In the genomic region with DNA sequence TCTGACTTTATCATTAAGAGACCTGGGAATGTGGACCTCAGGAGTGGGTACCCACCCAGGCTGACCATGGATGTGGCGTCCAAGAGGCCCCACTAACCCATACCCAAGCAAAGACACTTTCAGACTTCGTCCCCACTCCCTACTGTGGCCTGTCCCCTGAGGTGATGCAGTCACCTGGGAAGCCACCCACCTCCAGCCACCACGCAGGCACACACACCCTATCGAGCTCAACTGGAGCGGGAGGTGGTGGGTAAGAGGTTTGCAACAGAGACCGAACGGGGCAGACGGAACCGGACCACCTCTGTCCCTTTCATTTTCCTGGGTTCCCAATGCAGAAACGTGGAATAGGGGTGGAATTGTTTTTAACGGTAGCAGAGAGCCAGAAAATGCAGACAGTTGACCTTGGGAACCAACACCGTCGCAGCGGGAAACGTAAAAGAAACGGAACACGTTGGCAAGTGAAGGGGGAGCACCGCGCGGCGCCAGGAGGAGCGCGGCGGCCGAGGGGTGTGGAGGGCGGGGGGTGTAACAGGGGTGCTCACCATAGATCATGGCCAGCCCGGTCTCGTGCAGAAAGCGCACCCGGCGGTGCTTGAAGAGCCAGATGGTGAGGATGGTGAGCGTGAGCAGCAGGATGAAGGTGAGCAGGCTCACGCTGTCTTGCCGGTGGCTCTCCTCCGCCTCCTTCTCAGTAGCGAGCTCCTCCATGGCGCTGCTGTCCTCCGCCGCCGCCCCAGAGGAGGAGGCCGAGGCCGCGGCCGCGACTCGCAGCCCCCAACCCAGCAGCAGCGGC, we compare ENCODE assay signal across 8 cellular contexts. TPM values are rescaled to one million over a fixed set of nuclear protein-coding genes. Genes with fewer than 3 reads are reported as not detected.
A peak's percentile ranks its signal among the peaks of the same experiment; 100 is the strongest.
DNase-seq lines count a peak whose midpoint lies in the region; ATAC-seq and TF ChIP-seq lines count a peak whose summit lies in the region.

No MANE protein-coding gene starts in this region.

- H3K36me3 ChIP-seq in body of pancreas (replicated peaks in 1 of 2; ENCODE audit: insufficient read depth in 1 of 2, low read depth in 2 of 2) = no peaks in the 10 kb centered on the region

- intact Hi-C loops in body of pancreas (cut with DNase I) = no loop called here

- H3K27ac ChIP-seq in body of pancreas = peak overlapping the region; percentile 36 to 78 (median 66)

- H3K9me3 ChIP-seq in body of pancreas = no peaks in the 10 kb centered on the region

- TF ChIP-seq CTCF in body of pancreas (IDR thresholded peaks at IDR 0.05) = no peak

- H3K4me3 ChIP-seq in body of pancreas = peak overlapping the region; percentile 3 to 25

- peaks cover 5% of the 10 kb centered on the region for H3K4me1 ChIP-seq in body of pancreas

- DNase-seq in RKO (ENCODE audit: low spot score) (peak; percentile 31), body of pancreas (peak; percentile 4 to 28 (median 16)), left lobe of liver (ENCODE audit: low spot score) (no peak), medulla oblongata (ENCODE audit: extremely low spot score) (no peak), AG08396 (ENCODE audit: low spot score) (no peak)
- DNase-seq in stimulated activated CD4-positive, alpha-beta T cell treated with anti-CD3 and anti-CD28 coated beads, TNF-alpha, amount 100 ng/mL, for 4 hours (ENCODE audit: low read depth in 3 of 3) = peak in 2 of 3 experiments; percentile 1 to 10

- peak in 1 of 3 donors; percentile 16 for TF ChIP-seq POLR2A in body of pancreas (IDR thresholded peaks at IDR 0.05)

- H3K27me3 ChIP-seq in body of pancreas = no peaks in the 10 kb centered on the region

- WGBS in body of pancreas, 2 donors = 2% methylated on average over 13 to 33 of the region's 47 CpGs

- ATAC-seq in GM18907 (IDR thresholded peaks at IDR 0.05; ENCODE audit: unreplicated experiment) (peak; percentile 15), HG02885 (IDR thresholded peaks at IDR 0.05; ENCODE audit: poor library complexity, unreplicated experiment) (peak; percentile 18), body of pancreas (peak; percentile 36), left lobe of liver (peak; percentile 24)

RNA-seq across cellular contexts. Expression of a gene that starts 0.6 kb away (rescaled TPM):
- total RNA-seq in body of pancreas (1 to 10 TPM; 6.2 to 7.6 TPM), left lobe of liver (8.6 TPM)

Comparison
In these comparisons a context has a peak if more than half of its experiments do, and no peak if none do; other contexts are left out.
1. DNase-seq: peak in RKO (single experiment), body of pancreas (4 of 4) and stimulated activated CD4-positive, alpha-beta T cell treated with anti-CD3 and anti-CD28 coated beads, TNF-alpha, amount 100 ng/mL, for 4 hours (2 of 3); none in left lobe of liver (single experiment), medulla oblongata (single experiment) and AG08396 (single experiment).
2. Peak in every context shown above with its lines, with median percentiles within 50 percentile points of each other: ATAC-seq.